1 cellular context compared by ENCODE assay signal in genomic region chr1:228185641-228185965, GRCh38.
TF ChIP-seq lines count a peak whose summit lies in the region.

No MANE protein-coding gene starts in this region.

TF ChIP-seq in K562, 482 proteins besides CTCF, POLR2A, EP300 and RAD21:
- TF ChIP-seq BRF2 (IDR thresholded peaks at IDR 0.05; ENCODE audit: borderline replicate concordance, insufficient read depth, insufficient read length) (no peak), KLF16 (IDR thresholded peaks at IDR 0.05) (no peak), PRPF4 (IDR thresholded peaks at IDR 0.05; ENCODE audit: insufficient read depth, low read depth, low read length, poor library complexity, severe bottlenecking) (no peak), MGA (IDR thresholded peaks at IDR 0.05) (peak; percentile 24; the same call in 1 of the 2 replicates), ZNF583 (CRISPR knock-in tag; IDR thresholded peaks at IDR 0.05) (no peak), L3MBTL2 (IDR thresholded peaks at IDR 0.05) (peak; percentile 75), MED1 (CRISPR knock-in tag; IDR thresholded peaks at IDR 0.05; ENCODE audit: borderline replicate concordance) (no peak), PBX2 (CRISPR knock-in tag; IDR thresholded peaks at IDR 0.05; ENCODE audit: low read depth) (no peak), PBX2 (tag; conservative IDR thresholded peaks at IDR 0.05; ENCODE audit: low read depth) (no peak), CREB1 (IDR thresholded peaks at IDR 0.05) (no peak), CREB1 (CRISPR knock-in tag; IDR thresholded peaks at IDR 0.05) (no peak)
